11 cellular contexts compared by ENCODE assay signal in genomic region chr2:233152541-233152940, GRCh38.
DNase-seq lines count a peak whose midpoint lies in the region; ATAC-seq and TF ChIP-seq lines count a peak whose summit lies in the region.
"Had no signal": no experiment of that assay in that cellular context is flagged by ENCODE, and none has a peak within 500 bp of the region (broad histone marks: within the 10 kb centered on the region; RNA-seq: fewer than 3 reads in every experiment).

No MANE protein-coding gene starts in this region.

- H3K9me3 ChIP-seq in spleen = no peaks in the 10 kb centered on the region
- H3K9me3 ChIP-seq: esophagus muscularis mucosa had no signal

- H3K4me1 Mint-ChIP-seq in activated CD8-positive, alpha-beta T cell treated with anti-CD3 and anti-CD28 coated beads, Interleukin-2, amount 10 ng/mL, durations not matched to agents 7 days and 5 days (ENCODE audit: low read depth) = peaks cover 13% of the 10 kb centered on the region
- peaks cover 4% of the 10 kb centered on the region for H3K4me1 Mint-ChIP-seq in activated CD8-positive, alpha-beta T cell treated with anti-CD3 and anti-CD28 coated beads for 36 hours (ENCODE audit: low read depth)

- H3K4me3 ChIP-seq in spleen = no peak overlapping the region
- H3K4me3 ChIP-seq: esophagus muscularis mucosa had no signal

- H3K36me3 ChIP-seq in spleen = peaks cover 2 to 100% (median 88%) of the 10 kb centered on the region in 6 donors

- peak overlapping the region in 1 of 8 donors; percentile 14 for H3K27ac ChIP-seq in spleen
- no peak overlapping the region for H3K27ac ChIP-seq in foreskin keratinocyte
- H3K27ac ChIP-seq: esophagus muscularis mucosa had no signal

- H3K4me3 Mint-ChIP-seq in activated CD8-positive, alpha-beta T cell treated with anti-CD3 and anti-CD28 coated beads, Interleukin-2, amount 10 ng/mL, durations not matched to agents 7 days and 5 days = no peak overlapping the region
- H3K4me3 Mint-ChIP-seq in activated CD8-positive, alpha-beta T cell treated with anti-CD3 and anti-CD28 coated beads for 36 hours = no peak overlapping the region

- peaks cover 76% of the 10 kb centered on the region for H3K36me3 Mint-ChIP-seq in activated CD8-positive, alpha-beta T cell treated with anti-CD3 and anti-CD28 coated beads, Interleukin-2, amount 10 ng/mL, durations not matched to agents 7 days and 5 days (ENCODE audit: low read depth)
- H3K36me3 Mint-ChIP-seq in activated CD8-positive, alpha-beta T cell treated with anti-CD3 and anti-CD28 coated beads for 36 hours (ENCODE audit: low read depth) = peaks cover 41% of the 10 kb centered on the region

- no peak for TF ChIP-seq POLR2A in spleen (IDR thresholded peaks at IDR 0.05)

- no peak for DNase-seq in activated CD8-positive, alpha-beta T cell treated with anti-CD3 and anti-CD28 coated beads, Interleukin-2, amount 10 ng/mL, durations not matched to agents 7 days and 5 days
- DNase-seq in activated CD8-positive, alpha-beta T cell treated with anti-CD3 and anti-CD28 coated beads for 36 hours = no peak
- DNase-seq in RPMI7951 (ENCODE audit: low read depth) = peak; percentile 94
- peak; percentile 16 for DNase-seq in globus pallidus (ENCODE audit: low spot score)
- peak; percentile 63 for DNase-seq in spleen
- DNase-seq in NCI-H146 treated with DMSO at 0.1 percent for 48 hours (lab: John Stamatoyannopoulos, UW; ENCODE audit: unreplicated experiment) = no peak
- DNase-seq in foreskin keratinocyte = no peak
- DNase-seq: mesendoderm; NK-92 treated with Interleukin-12 subunit alpha and Interleukin-12 subunit beta, amount 100 ng/mL, for 24 hours had no signal

- intact Hi-C loops in activated CD8-positive, alpha-beta T cell treated with anti-CD3 and anti-CD28 coated beads for 36 hours (cut with micrococcal nuclease) = no loop called here
- intact Hi-C loops in spleen (cut with DNase I; ENCODE audit: low total_unique reads) = no loop called here

- WGBS in spleen, 5 donors = 64 to 88% (median 75%) methylated on average over 5 of the region's 5 CpGs

- POLR2A ChIA-PET in activated CD8-positive, alpha-beta T cell treated with anti-CD3 and anti-CD28 coated beads, Interleukin-2, amount 10 ng/mL, durations not matched to agents 7 days and 5 days (lab: Charles Lee) = interaction anchor here (0.5 kb wide), 1 partner anchor 10 kb away, joined by 4 read pairs; no protein-coding TSS in a partner anchor
- POLR2A ChIA-PET in activated CD8-positive, alpha-beta T cell treated with anti-CD3 and anti-CD28 coated beads for 36 hours (lab: Charles Lee) = interaction anchor here (0.9 to 1.7 kb wide), 2 partner anchors 10 to 115 kb away, joined by 3 to 5 read pairs; no protein-coding TSS in a partner anchor

- H3K9me3 Mint-ChIP-seq in activated CD8-positive, alpha-beta T cell treated with anti-CD3 and anti-CD28 coated beads, Interleukin-2, amount 10 ng/mL, durations not matched to agents 7 days and 5 days (ENCODE audit: insufficient read depth) = no peaks in the 10 kb centered on the region
- no peaks in the 10 kb centered on the region for H3K9me3 Mint-ChIP-seq in activated CD8-positive, alpha-beta T cell treated with anti-CD3 and anti-CD28 coated beads for 36 hours

- H3K27me3 ChIP-seq in spleen (replicated peaks in 1 of 7) (no peaks in the 10 kb centered on the region), foreskin keratinocyte (no peaks in the 10 kb centered on the region)
- H3K27me3 ChIP-seq: esophagus muscularis mucosa had no signal

- ATAC-seq in activated CD8-positive, alpha-beta T cell treated with anti-CD3 and anti-CD28 coated beads, Interleukin-2, amount 10 ng/mL, durations not matched to agents 7 days and 5 days = no peak
- no peak for ATAC-seq in activated CD8-positive, alpha-beta T cell treated with anti-CD3 and anti-CD28 coated beads for 36 hours
- ATAC-seq in GM18870 (IDR thresholded peaks at IDR 0.05; ENCODE audit: unreplicated experiment) (no peak), foreskin keratinocyte (no peak)

- peak overlapping the region; percentile 36 for H3K27ac Mint-ChIP-seq in activated CD8-positive, alpha-beta T cell treated with anti-CD3 and anti-CD28 coated beads, Interleukin-2, amount 10 ng/mL, durations not matched to agents 7 days and 5 days
- no peak overlapping the region for H3K27ac Mint-ChIP-seq in activated CD8-positive, alpha-beta T cell treated with anti-CD3 and anti-CD28 coated beads for 36 hours

- H3K27me3 Mint-ChIP-seq in activated CD8-positive, alpha-beta T cell treated with anti-CD3 and anti-CD28 coated beads, Interleukin-2, amount 10 ng/mL, durations not matched to agents 7 days and 5 days (ENCODE audit: low read depth) = no peaks in the 10 kb centered on the region
- no peaks in the 10 kb centered on the region for H3K27me3 Mint-ChIP-seq in activated CD8-positive, alpha-beta T cell treated with anti-CD3 and anti-CD28 coated beads for 36 hours

- CTCF ChIA-PET in activated CD8-positive, alpha-beta T cell treated with anti-CD3 and anti-CD28 coated beads, Interleukin-2, amount 10 ng/mL, durations not matched to agents 7 days and 5 days (lab: Charles Lee) = no interaction called here
- CTCF ChIA-PET in activated CD8-positive, alpha-beta T cell treated with anti-CD3 and anti-CD28 coated beads for 36 hours (lab: Charles Lee) = no interaction called here

- H3K4me1 ChIP-seq in spleen (no peaks in the 10 kb centered on the region), foreskin keratinocyte (no peaks in the 10 kb centered on the region)

- no peak for TF ChIP-seq CTCF in activated CD8-positive, alpha-beta T cell treated with anti-CD3 and anti-CD28 coated beads for 36 hours (IDR thresholded peaks at IDR 0.05)
- TF ChIP-seq CTCF in spleen (IDR thresholded peaks at IDR 0.05 in 8 of 11, conservative IDR thresholded peaks at IDR 0.05 in 3 of 11) (no peak), foreskin keratinocyte (conservative IDR thresholded peaks at IDR 0.05) (no peak)

Comparison
In these comparisons a context has a peak if more than half of its experiments do, and no peak if none do; other contexts are left out.
1. DNase-seq: peak in RPMI7951 (single experiment), globus pallidus (single experiment) and spleen (single experiment); none in activated CD8-positive, alpha-beta T cell treated with anti-CD3 and anti-CD28 coated beads, Interleukin-2, amount 10 ng/mL, durations not matched to agents 7 days and 5 days (single experiment), activated CD8-positive, alpha-beta T cell treated with anti-CD3 and anti-CD28 coated beads for 36 hours (single experiment), NCI-H146 treated with DMSO at 0.1 percent for 48 hours (single experiment) and foreskin keratinocyte (0 of 2).